10 cellular contexts compared by ENCODE assay signal in genomic region chr16:24983521-24983920, GRCh38. TPM values are rescaled to one million over a fixed set of nuclear protein-coding genes. Genes with fewer than 3 reads are reported as not detected.
DNase-seq lines count a peak whose midpoint lies in the region; ATAC-seq, FAIRE-seq and TF ChIP-seq lines count a peak whose summit lies in the region.
"Had no signal": no experiment of that assay in that cellular context is flagged by ENCODE, and none has a peak within 500 bp of the region (broad histone marks: within the 10 kb centered on the region; RNA-seq: fewer than 3 reads in every experiment).

No MANE protein-coding gene starts in this region.

- peak overlapping the region in 2 of 4 donors; percentile 61 to 63 for H3K4me3 Mint-ChIP-seq in IgD-negative memory B cell
- no peak overlapping the region for H3K4me3 Mint-ChIP-seq in activated naive CD8-positive, alpha-beta T cell
- H3K4me3 Mint-ChIP-seq in stimulated activated naive B cell treated with anti-CD40 and anti-IgM and Interleukin-4, amounts not matched to agents 10 μg/mL and 1 μg/mL and 100 μg/mL, for 72 hours, result peak overlapping the region; percentile 2 to 32

- H3K4me1 Mint-ChIP-seq in IgD-negative memory B cell, result peaks cover 52 to 73% (median 63%) of the 10 kb centered on the region in 3 donors
- peaks cover 65% of the 10 kb centered on the region for H3K4me1 Mint-ChIP-seq in activated naive CD8-positive, alpha-beta T cell (ENCODE audit: low read depth)
- peaks cover 64 to 89% of the 10 kb centered on the region in 2 donors for H3K4me1 Mint-ChIP-seq in stimulated activated naive B cell treated with anti-CD40 and anti-IgM and Interleukin-4, amounts not matched to agents 10 μg/mL and 1 μg/mL and 100 μg/mL, for 72 hours

- H3K36me3 Mint-ChIP-seq in IgD-negative memory B cell, result no peaks in the 10 kb centered on the region
- H3K36me3 Mint-ChIP-seq in activated naive CD8-positive, alpha-beta T cell, result peaks cover 6% of the 10 kb centered on the region
- H3K36me3 Mint-ChIP-seq in stimulated activated naive B cell treated with anti-CD40 and anti-IgM and Interleukin-4, amounts not matched to agents 10 μg/mL and 1 μg/mL and 100 μg/mL, for 72 hours, result peaks cover 12 to 34% of the 10 kb centered on the region in 2 donors

- no peak for TF ChIP-seq CTCF in HepG2 (CRISPR knock-in tag; IDR thresholded peaks at IDR 0.05)

- H3K4me2 ChIP-seq in HepG2 (ENCODE audit: low read depth, low read length), result no peak overlapping the region

- peaks cover 0 to 2% (median 0%) of the 10 kb centered on the region in 3 donors for H3K9me3 Mint-ChIP-seq in IgD-negative memory B cell
- no peaks in the 10 kb centered on the region for H3K9me3 Mint-ChIP-seq in activated naive CD8-positive, alpha-beta T cell (ENCODE audit: low read depth)
- peaks cover 0 to 3% of the 10 kb centered on the region in 2 donors for H3K9me3 Mint-ChIP-seq in stimulated activated naive B cell treated with anti-CD40 and anti-IgM and Interleukin-4, amounts not matched to agents 10 μg/mL and 1 μg/mL and 100 μg/mL, for 72 hours

- no peak for TF ChIP-seq RAD21 in HepG2 (CRISPR knock-in tag; IDR thresholded peaks at IDR 0.05)

- CTCF ChIA-PET in HepG2 (lab: Yijun Ruan, JAX; ENCODE audit: low intra/inter-chr PET ratio, low total read pairs), result no interaction called here

- in situ Hi-C loops in HepG2 (cut with HindIII; ENCODE audit: extremely low pct_ligation_motif_present, low pct_unique_long_range_greater_than_20kb), result no loop called here

- ATAC-seq in HepG2, result no peak
- no peak for ATAC-seq in stimulated activated naive B cell treated with anti-CD40 and anti-IgM and Interleukin-4, amounts not matched to agents 10 μg/mL and 1 μg/mL and 100 μg/mL, for 72 hours (replicated peaks)
- no peak for ATAC-seq in GM21717 (IDR thresholded peaks at IDR 0.05; ENCODE audit: unreplicated experiment)
- ATAC-seq in GM21423 (IDR thresholded peaks at IDR 0.05; ENCODE audit: unreplicated experiment), result no peak

- no peaks in the 10 kb centered on the region for H3K27me3 ChIP-seq in HepG2 (ENCODE audit: control insufficient read depth in 1 of 2, insufficient read depth in 2 of 2, low read length in 2 of 2)

- no peak overlapping the region for H2AFZ ChIP-seq in HepG2 (ENCODE audit: low read length)

- no peak overlapping the region for H3K9ac ChIP-seq in HepG2 (ENCODE audit: insufficient read depth, low read depth, low read length)

- POLR2A ChIA-PET in HepG2 (lab: Yijun Ruan, JAX), result interaction anchor here (1.0 kb wide), 1 partner anchor 31 kb away, joined by 3 read pairs; the partner anchor contains the start of gene ARHGAP17

- no peaks in the 10 kb centered on the region for H3K27me3 Mint-ChIP-seq in IgD-negative memory B cell
- no peaks in the 10 kb centered on the region for H3K27me3 Mint-ChIP-seq in activated naive CD8-positive, alpha-beta T cell
- H3K27me3 Mint-ChIP-seq in stimulated activated naive B cell treated with anti-CD40 and anti-IgM and Interleukin-4, amounts not matched to agents 10 μg/mL and 1 μg/mL and 100 μg/mL, for 72 hours, result no peaks in the 10 kb centered on the region

- no peak for TF ChIP-seq EP300 in HepG2 (IDR thresholded peaks at IDR 0.05; ENCODE audit: low read depth in 2 of 2, low read length in 2 of 2)
- no peak for TF ChIP-seq EP300 in HepG2 (CRISPR knock-in tag; IDR thresholded peaks at IDR 0.05; ENCODE audit: borderline replicate concordance)

- peaks cover 80% of the 10 kb centered on the region for H3K79me2 ChIP-seq in HepG2 (ENCODE audit: insufficient read depth, low read length)

- 91% methylated on average over 7 of the region's 7 CpGs for WGBS in HepG2 (ENCODE audit: low lambda C conversion rate)

- no TSS peak for BruUV-seq in HepG2 (replicated peaks; lab: Mats Ljungman, UMichigan)

- peak overlapping the region; percentile 79 to 89 (median 85) for H3K27ac Mint-ChIP-seq in IgD-negative memory B cell
- peak overlapping the region; percentile 64 for H3K27ac Mint-ChIP-seq in activated naive CD8-positive, alpha-beta T cell
- H3K27ac Mint-ChIP-seq in stimulated activated naive B cell treated with anti-CD40 and anti-IgM and Interleukin-4, amounts not matched to agents 10 μg/mL and 1 μg/mL and 100 μg/mL, for 72 hours, result peak overlapping the region; percentile 86

- no peak for FAIRE-seq in HepG2 (lab: Jason Lieb, UNC)

- no peak for TF ChIP-seq POLR2A in HepG2 (IDR thresholded peaks at IDR 0.05; ENCODE audit: insufficient read depth in 1 of 2, low read depth in 2 of 2, low read length in 2 of 2)

- H3K4me3 ChIP-seq in HepG2 (replicated peaks in 1 of 3; ENCODE audit: insufficient read depth in 1 of 3, low read depth in 2 of 3, low read length in 3 of 3), result no peak overlapping the region
- H3K4me3 ChIP-seq: HAP-1 had no signal

- intact Hi-C loops in HepG2 (cut with micrococcal nuclease; ENCODE audit: unreplicated experiment), result no loop called here

- no peak for DNase-seq in HepG2 (ENCODE audit: low spot score)
- DNase-seq in stimulated activated naive B cell treated with anti-CD40 and anti-IgM and Interleukin-4, amounts not matched to agents 10 μg/mL and 1 μg/mL and 100 μg/mL, for 72 hours, result no peak
- DNase-seq in EL, result no peak
- DNase-seq in NCI-H510A treated with DMSO at 0.1 percent for 48 hours (lab: John Stamatoyannopoulos, UW), result no peak
- DNase-seq: NCI-H1694 had no signal

- peaks cover 52% of the 10 kb centered on the region for H3K4me1 ChIP-seq in HepG2 (ENCODE audit: insufficient read depth, low read length)

- 0 out of 2 replicates have a peak, but pooled peaks cover 3% of the 10 kb centered on the region for H4K20me1 ChIP-seq in HepG2 (ENCODE audit: insufficient read depth, low read length)

- no peaks in the 10 kb centered on the region for H3K9me3 ChIP-seq in HepG2 (ENCODE audit: low read length)
- H3K9me3 ChIP-seq: HAP-1 had no signal

- H3K27ac ChIP-seq in HepG2 (ENCODE audit: extremely low read length, insufficient read depth, low read length), result no peak overlapping the region

- H3K36me3 ChIP-seq in HepG2 (replicated peaks in 1 of 2; ENCODE audit: control insufficient read depth in 1 of 2, insufficient read depth in 2 of 2, low read length in 2 of 2), result 0 out of 5 replicates have a peak, but pooled peaks cover 0 to 2% of the 10 kb centered on the region in 2 experiments
- H3K36me3 ChIP-seq: HAP-1 had no signal

TF ChIP-seq in HepG2, 621 proteins besides CTCF, POLR2A, EP300 and RAD21:
- TF ChIP-seq ZMYM2 (CRISPR knock-in tag; IDR thresholded peaks at IDR 0.05), result no peak
- 0 out of 2 replicates have a peak, but pooled peaks have one; percentile 2 for TF ChIP-seq ZBTB33 (CRISPR knock-in tag; IDR thresholded peaks at IDR 0.05)
- no peak for TF ChIP-seq ZKSCAN5 (CRISPR knock-in tag; IDR thresholded peaks at IDR 0.05)

RNA-seq across cellular contexts. Expression of gene ARHGAP17, which starts 31.6 kb away (rescaled TPM):
- polyA plus RNA-seq in IgD-negative memory B cell, result 153 TPM
- total RNA-seq in HepG2 (2016; rRNA removed; fragmentation: Illumina TruSeq; extraction: Trizol), result 24.6 and 43.8 TPM in 2 replicates
- 13.5 and 14.6 TPM in 2 replicates for total RNA-seq in HepG2 (2016; cell fraction: cytosol; rRNA removed; fragmentation: Illumina TruSeq; extraction: Trizol; ENCODE audit: low read depth)
- total RNA-seq in HepG2 (2016; cell fraction: insoluble cytoplasmic fraction; rRNA removed; fragmentation: Illumina TruSeq; extraction: Trizol), result 22.9 and 34.1 TPM in 2 replicates
- total RNA-seq in HepG2 (2016; cell fraction: membrane; rRNA removed; fragmentation: Illumina TruSeq; extraction: Trizol), result 38.2 and 42.2 TPM in 2 replicates
- total RNA-seq in HepG2 (2016; cell fraction: nucleus; rRNA removed; fragmentation: Illumina TruSeq; extraction: Trizol), result 51.5 and 56.4 TPM in 2 replicates
- polyA plus RNA-seq in HepG2 (2011; rRNA removed), result 18.7 and 20.8 TPM in 2 replicates
- 12.9 and 15.6 TPM in 2 replicates for polyA plus RNA-seq in HepG2 (2011; cell fraction: cytosol; rRNA removed)
- polyA plus RNA-seq in HepG2 (2011; cell fraction: nucleus; rRNA removed), result 45.1 and 48.7 TPM in 2 replicates
- 43.9 and 44.3 TPM in 2 replicates for polyA plus RNA-seq in HepG2 (2012)
- polyA plus RNA-seq in HepG2 (2016; cell fraction: cytosol; fragmentation: Illumina TruSeq; extraction: Trizol; ENCODE audit: low read depth), result 13.4 and 14.4 TPM in 2 replicates
- polyA plus RNA-seq in HepG2 (2016; cell fraction: insoluble cytoplasmic fraction; fragmentation: Illumina TruSeq; extraction: Trizol; ENCODE audit: low read depth), result 50.2 and 64.9 TPM in 2 replicates
- 28.7 and 35.1 TPM in 2 replicates for polyA plus RNA-seq in HepG2 (2016; cell fraction: membrane; fragmentation: Illumina TruSeq; extraction: Trizol; ENCODE audit: low read depth)
- 76.7 and 80.0 TPM in 2 replicates for polyA plus RNA-seq in HepG2 (2016; cell fraction: nucleus; fragmentation: Illumina TruSeq; extraction: Trizol; ENCODE audit: insufficient read depth, low read depth)
- 32.6 and 34.6 TPM in 2 replicates for polyA minus RNA-seq in HepG2 (2011; rRNA and poly(A)+ RNA removed; ENCODE audit: low replicate concordance)
- polyA minus RNA-seq in HepG2 (2011; cell fraction: cytosol; rRNA and poly(A)+ RNA removed), result 25.9 and 33.1 TPM in 2 replicates
- polyA minus RNA-seq in HepG2 (2011; cell fraction: nucleus; rRNA and poly(A)+ RNA removed), result 83.6 and 90.6 TPM in 2 replicates
